Comparison of ENCODE assay signal across 10 cellular contexts in the genomic region with DNA sequence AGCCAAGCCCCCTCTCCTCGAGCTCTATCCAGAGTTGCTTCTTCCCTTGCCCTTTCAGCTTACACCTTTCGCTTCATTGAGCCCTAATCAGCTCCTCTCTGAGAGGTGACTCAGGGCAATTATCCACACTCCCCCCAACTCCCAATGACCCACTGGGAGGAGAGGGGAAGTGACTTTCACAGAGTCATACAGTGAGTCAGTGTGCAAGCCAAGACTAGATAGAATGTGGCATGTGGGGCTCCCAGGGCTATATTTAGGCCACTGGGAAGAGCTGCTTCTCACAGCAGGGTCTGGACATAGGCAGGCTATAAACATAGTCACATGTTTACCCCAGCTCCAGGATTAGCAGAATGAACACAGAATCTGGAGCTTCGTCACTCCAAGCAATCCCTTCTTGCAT. TPM values are rescaled to one million over a fixed set of nuclear protein-coding genes. Genes with fewer than 3 reads are reported as not detected.
DNase-seq lines count a peak whose midpoint lies in the region; ATAC-seq, FAIRE-seq and TF ChIP-seq lines count a peak whose summit lies in the region.
"Had no signal": no experiment of that assay in that cellular context is flagged by ENCODE, and none has a peak within 500 bp of the region (broad histone marks: within the 10 kb centered on the region; RNA-seq: fewer than 3 reads in every experiment).

No MANE protein-coding gene starts in this region.

- no peaks in the 10 kb centered on the region for H3K79me2 ChIP-seq in astrocyte (ENCODE audit: insufficient read depth, low read length)

- peak overlapping the region; percentile 7 for H3K4me3 Mint-ChIP-seq in astrocyte (ENCODE audit: unreplicated experiment)

- DNase-seq in BJ (ENCODE audit: low read depth) (peak; percentile 44), LHCN-M2 (ENCODE audit: low read depth) (peak; percentile 89), astrocyte (ENCODE audit: low read depth) (peak; percentile 70), kidney tubule cell (ENCODE audit: low spot score) (peak; percentile 96), NCI-H1048 (lab: John Stamatoyannopoulos, UW) (no peak), BE2C (no peak), frontal cortex (ENCODE audit: low spot score in 2 of 2) (no peak)
- DNase-seq: GDM1, H7 had no signal

- no peak for ATAC-seq in GM21786 (IDR thresholded peaks at IDR 0.05; ENCODE audit: unreplicated experiment)

- peaks cover 30% of the 10 kb centered on the region for H3K4me1 Mint-ChIP-seq in astrocyte (ENCODE audit: low read depth, unreplicated experiment)

- peak overlapping the region; percentile 71 for H3K4me2 ChIP-seq in astrocyte (ENCODE audit: low read length)

- H3K27me3 Mint-ChIP-seq in astrocyte (ENCODE audit: low read depth, unreplicated experiment) = peaks cover 6% of the 10 kb centered on the region

- peaks cover 5% of the 10 kb centered on the region for H3K36me3 Mint-ChIP-seq in astrocyte (ENCODE audit: low read depth, unreplicated experiment)

- FAIRE-seq in astrocyte (lab: Jason Lieb, UNC) = peak; percentile 98
- no peak for FAIRE-seq in frontal cortex (lab: Jason Lieb, UNC)

- peak overlapping the region; percentile 81 for H3K27ac Mint-ChIP-seq in astrocyte (ENCODE audit: unreplicated experiment)

- H3K9me3 ChIP-seq in astrocyte (ENCODE audit: insufficient read depth, low read depth, low read length) (no peaks in the 10 kb centered on the region), BE2C (no peaks in the 10 kb centered on the region)

- H3K36me3 ChIP-seq in BJ (ENCODE audit: control insufficient read depth, insufficient read depth, low read length) (no peaks in the 10 kb centered on the region), astrocyte (ENCODE audit: insufficient read depth, low read length) (no peaks in the 10 kb centered on the region), BE2C (no peaks in the 10 kb centered on the region)

- POLR2A ChIA-PET in BJ (lab: Charles Lee) = no interaction called here

- no peaks in the 10 kb centered on the region for H3K9me3 Mint-ChIP-seq in astrocyte (ENCODE audit: unreplicated experiment)

- CTCF ChIA-PET in BJ (lab: Yijun Ruan, JAX) = interaction anchor here (10.3 kb wide), 1 partner anchor 16 kb away, joined by 94 read pairs; no protein-coding TSS in a partner anchor

- TF ChIP-seq CTCF in BJ (IDR thresholded peaks at IDR 0.05; ENCODE audit: insufficient read depth, low read depth, low read length) = no peak
- no peak for TF ChIP-seq CTCF in astrocyte (IDR thresholded peaks at IDR 0.05; ENCODE audit: insufficient read depth, low read depth, low read length)
- TF ChIP-seq CTCF in BE2C (IDR thresholded peaks at IDR 0.05; ENCODE audit: low read depth, low read length) = no peak

- H3K4me3 ChIP-seq in BJ (ENCODE audit: low read depth, low read length) = no peak overlapping the region
- peak overlapping the region; percentile 40 for H3K4me3 ChIP-seq in astrocyte (ENCODE audit: insufficient read depth, low read depth, low read length)
- H3K4me3 ChIP-seq in BE2C (ENCODE audit: low read depth, low read length) = no peak overlapping the region

- H2AFZ ChIP-seq in astrocyte (ENCODE audit: low read depth, low read length) = no peak overlapping the region

- peak overlapping the region; percentile 54 for H3K27ac ChIP-seq in astrocyte (ENCODE audit: low read depth, low read length)

- H3K27me3 ChIP-seq in BJ (ENCODE audit: control insufficient read depth, insufficient read depth, low read length) (peaks cover 5% of the 10 kb centered on the region; the same call in 1 of the 2 replicates), astrocyte (ENCODE audit: insufficient read depth, low read length) (no peaks in the 10 kb centered on the region), BE2C (no peaks in the 10 kb centered on the region)

- H4K20me1 ChIP-seq in astrocyte (ENCODE audit: insufficient read depth, low read length) = no peaks in the 10 kb centered on the region

- peak overlapping the region; percentile 7 for H3K9ac ChIP-seq in astrocyte (ENCODE audit: low read length)

- H3K4me1 ChIP-seq in astrocyte (ENCODE audit: insufficient read depth, low read length) = peaks cover 13% of the 10 kb centered on the region
- H3K4me1 ChIP-seq in BE2C = peaks cover 36% of the 10 kb centered on the region

RNA-seq across cellular contexts. Expression of gene NRG2, which starts 57.4 kb away (rescaled TPM):
- polyA plus RNA-seq in BJ (2011; rRNA removed) = not detected in 2 replicates
- polyA minus RNA-seq in BJ (2011; rRNA and poly(A)+ RNA removed) = not detected in 2 replicates
- total RNA-seq in LHCN-M2 (2014; rRNA removed) (not detected in 2 replicates), astrocyte (0.46 and 0.54 TPM in 2 replicates), frontal cortex (5.3 TPM)
- polyA plus RNA-seq in LHCN-M2 (2012) = 0.02 TPM
- 36.0 TPM for polyA plus RNA-seq in BE2C (2012; ENCODE audit: insufficient read depth, insufficient read length, low read depth)

Comparison
In these comparisons a context has a peak if more than half of its experiments do, and no peak if none do; other contexts are left out.
1. DNase-seq: peak in BJ (single experiment), LHCN-M2 (single experiment), astrocyte (single experiment) and kidney tubule cell (single experiment); none in NCI-H1048 (single experiment), BE2C (single experiment) and frontal cortex (0 of 2).